9 cellular contexts compared by ENCODE assay signal in genomic region chr12:91111366-91112321, GRCh38. TPM values are rescaled to one million over a fixed set of nuclear protein-coding genes. Genes with fewer than 3 reads are reported as not detected.
DNase-seq lines count a peak whose midpoint lies in the region; ATAC-seq and TF ChIP-seq lines count a peak whose summit lies in the region.
"Had no signal": no experiment of that assay in that cellular context is flagged by ENCODE, and none has a peak within 500 bp of the region (broad histone marks: within the 10 kb centered on the region; RNA-seq: fewer than 3 reads in every experiment).

LUM (minus strand) TSS chr12:91111494; CDS start chr12:91108979, 2,515 bp downstream.

- no peaks in the 10 kb centered on the region for H3K9me3 Mint-ChIP-seq in mesothelial cell of epicardium
- H3K9me3 Mint-ChIP-seq: stimulated activated naive CD8-positive, alpha-beta T cell treated with anti-CD3 and anti-CD28 coated beads, Interleukin-15, Interleukin-2, amounts not matched to agents 100 ng/mL and 50 ng/mL, for 24 hours had no signal

- H3K36me3 Mint-ChIP-seq in mesothelial cell of epicardium = peaks cover 4% of the 10 kb centered on the region

- peaks cover 52% of the 10 kb centered on the region for H3K4me1 Mint-ChIP-seq in mesothelial cell of epicardium

- no peak for TF ChIP-seq CTCF in LNCaP clone FGC (IDR thresholded peaks at IDR 0.05; ENCODE audit: control insufficient read depth, extremely low read depth, insufficient read depth)
- no peak for TF ChIP-seq CTCF in mesothelial cell of epicardium (IDR thresholded peaks at IDR 0.05; ENCODE audit: unreplicated experiment)
- TF ChIP-seq CTCF in tibial artery (IDR thresholded peaks at IDR 0.05) = no peak

- intact Hi-C loops in tibial artery (cut with DNase I; ENCODE audit: low total_unique reads) = no loop called here

- H3K27ac Mint-ChIP-seq in mesothelial cell of epicardium = peak within 1 kb of the TSS; percentile 92
- H3K27ac Mint-ChIP-seq: stimulated activated naive CD8-positive, alpha-beta T cell treated with anti-CD3 and anti-CD28 coated beads, Interleukin-15, Interleukin-2, amounts not matched to agents 100 ng/mL and 50 ng/mL, for 24 hours had no signal

- peaks cover 0 to 4% (median 0%) of the 10 kb centered on the region in 4 donors for H3K4me1 ChIP-seq in tibial artery

- no peaks in the 10 kb centered on the region for H3K27me3 Mint-ChIP-seq in mesothelial cell of epicardium (ENCODE audit: low read depth)

- no peak for ATAC-seq in GM19455 (IDR thresholded peaks at IDR 0.05; ENCODE audit: unreplicated experiment)

- H3K4me3 Mint-ChIP-seq in mesothelial cell of epicardium = peak within 1 kb of the TSS; percentile 70
- H3K4me3 Mint-ChIP-seq: stimulated activated naive CD8-positive, alpha-beta T cell treated with anti-CD3 and anti-CD28 coated beads, Interleukin-15, Interleukin-2, amounts not matched to agents 100 ng/mL and 50 ng/mL, for 24 hours had no signal

- H3K4me3 ChIP-seq in LNCaP clone FGC (ENCODE audit: low read depth, low read length) (no peak within 1 kb of the TSS), tibial artery (peak within 1 kb of the TSS; percentile 25 to 34)

- no peaks in the 10 kb centered on the region for H3K9me3 ChIP-seq in tibial artery

- peak within 1 kb of the TSS; percentile 14 to 24 for H3K27ac ChIP-seq in tibial artery

- peak; percentile 8 for DNase-seq in LNCaP clone FGC (ENCODE audit: low read depth)
- peak; percentile 64 for DNase-seq in dedifferentiated amniotic fluid mesenchymal stem cell (ENCODE audit: extremely low spot score)
- DNase-seq in mesothelial cell of epicardium (ENCODE audit: low spot score in 2 of 2, unreplicated experiment in 2 of 2) = no peak
- DNase-seq in tibial artery = peak in 1 of 2 donors; percentile 52
- no peak for DNase-seq in activated CD4-positive, CD25-positive, alpha-beta regulatory T cell (lab: John Stamatoyannopoulos, UW)
- no peak for DNase-seq in activated CD4-positive, alpha-beta T cell treated with anti-CD3 and anti-CD28 coated beads for 4 hours
- DNase-seq in stimulated activated CD4-positive, alpha-beta T cell treated with anti-CD3 and anti-CD28 coated beads, Interleukin-2, amount 100 ng/mL, for 48 hours = no peak

- H3K36me3 ChIP-seq in tibial artery = no peaks in the 10 kb centered on the region

- H3K27me3 ChIP-seq in tibial artery = no peaks in the 10 kb centered on the region

RNA-seq across cellular contexts. Expression of gene LUM, which starts in this region (rescaled TPM):
- total RNA-seq in mesothelial cell of epicardium = 490 to 545 TPM (median 508 TPM) in 3 replicates

Comparison
In these comparisons a context has a peak if more than half of its experiments do, and no peak if none do; other contexts are left out.
1. DNase-seq: peak in LNCaP clone FGC (single experiment) and dedifferentiated amniotic fluid mesenchymal stem cell (single experiment); none in mesothelial cell of epicardium (0 of 2), activated CD4-positive, CD25-positive, alpha-beta regulatory T cell (0 of 4), activated CD4-positive, alpha-beta T cell treated with anti-CD3 and anti-CD28 coated beads for 4 hours (0 of 2) and stimulated activated CD4-positive, alpha-beta T cell treated with anti-CD3 and anti-CD28 coated beads, Interleukin-2, amount 100 ng/mL, for 48 hours (0 of 2).